In genomic region chr12:124004233-124004875, GRCh38 we compare ENCODE assay signal across 20 cellular contexts. TPM values are rescaled to one million over a fixed set of nuclear protein-coding genes. Genes with fewer than 3 reads are reported as not detected.
DNase-seq lines count a peak whose midpoint lies in the region; ATAC-seq and TF ChIP-seq lines count a peak whose summit lies in the region.
"Had no signal": no experiment of that assay in that cellular context is flagged by ENCODE, and none has a peak within 500 bp of the region (broad histone marks: within the 10 kb centered on the region; RNA-seq: fewer than 3 reads in every experiment).

No MANE protein-coding gene starts in this region.

- no peak overlapping the region for H2AFZ ChIP-seq in MM.1S (ENCODE audit: low read length)
- H2AFZ ChIP-seq: GM23338 had no signal

- CTCF ChIA-PET in HEK293 (lab: Yijun Ruan, JAX) = interaction anchor here (0.6 to 1.0 kb wide), 3 partner anchors 7 to 225 kb away, joined by 3 to 4 read pairs (median 3); no protein-coding TSS in a partner anchor

- H3K9me3 ChIP-seq in HEK293 (ENCODE audit: control insufficient read depth, insufficient read depth, low read depth, low read length) = no peaks in the 10 kb centered on the region
- no peaks in the 10 kb centered on the region for H3K9me3 ChIP-seq in WERI-Rb-1 (ENCODE audit: severe bottlenecking)
- H3K9me3 ChIP-seq in upper lobe of right lung = no peaks in the 10 kb centered on the region
- H3K9me3 ChIP-seq in MM.1S (replicated peaks; ENCODE audit: insufficient read depth, low read length) = no peaks in the 10 kb centered on the region

- H3K27ac ChIP-seq in HEK293 (ENCODE audit: extremely low read depth, low read depth, low read length) (no peak overlapping the region), WERI-Rb-1 (peak overlapping the region; percentile 65), upper lobe of right lung (peak overlapping the region; percentile 24), MM.1S (ENCODE audit: low read length) (no peak overlapping the region)
- H3K27ac ChIP-seq: C4-2B had no signal

- DNase-seq in WERI-Rb-1 (peak; percentile 63), fibroblast of villous mesenchyme (ENCODE audit: low read depth) (peak; percentile 38), upper lobe of right lung (no peak), cerebellar nuclear complex (lab: John Stamatoyannopoulos, UW) (no peak), MM.1S (no peak)
- DNase-seq: DMS79 treated with DMSO at 0.1 percent for 48 hours, HCEC 1CT, KBM-7, MV-4-11, NCI-H1694 treated with DMSO at 0.1 percent for 48 hours, NCI-H2107, NCI-H2227 treated with DMSO at 0.1 percent for 48 hours, NCI-H510A treated with DMSO at 0.1 percent for 48 hours, PC-3, RPMI8226, SIG-M5 had no signal

- H3K4me1 ChIP-seq in HEK293 (ENCODE audit: control insufficient read depth, insufficient read depth, low read length) = no peaks in the 10 kb centered on the region
- peaks cover 26% of the 10 kb centered on the region for H3K4me1 ChIP-seq in upper lobe of right lung
- H3K4me1 ChIP-seq in MM.1S (ENCODE audit: low read length) = peaks cover 16% of the 10 kb centered on the region

- H4K20me1 ChIP-seq in MM.1S (ENCODE audit: insufficient read depth, low read length) = no peaks in the 10 kb centered on the region

- POLR2A ChIA-PET in HEK293 (lab: Yijun Ruan, JAX) = interaction anchor here (0.6 kb wide), 1 partner anchor 41 kb away, joined by 3 read pairs; no protein-coding TSS in a partner anchor

- intact Hi-C loops in upper lobe of right lung (cut with DNase I) = no loop called here

- ATAC-seq in upper lobe of right lung = no peak
- ATAC-seq in HG03175 (IDR thresholded peaks at IDR 0.05; ENCODE audit: unreplicated experiment) = no peak
- ATAC-seq: GM23338, PC-3 had no signal

- no peaks in the 10 kb centered on the region for H3K9me2 ChIP-seq in MM.1S (replicated peaks; ENCODE audit: insufficient read depth, low read length)

- TF ChIP-seq CTCF in HEK293 (tag by site-specific recombination; IDR thresholded peaks at IDR 0.05) (no peak), WERI-Rb-1 (IDR thresholded peaks at IDR 0.05; ENCODE audit: low read depth, low read length) (no peak), fibroblast of villous mesenchyme (IDR thresholded peaks at IDR 0.05; ENCODE audit: insufficient read depth, low read depth, low read length) (no peak), upper lobe of right lung (IDR thresholded peaks at IDR 0.05) (no peak), MM.1S (IDR thresholded peaks at IDR 0.05; ENCODE audit: low read length) (no peak)

- H3K27me3 ChIP-seq in WERI-Rb-1 (ENCODE audit: insufficient read depth, low read depth, severe bottlenecking) = no peaks in the 10 kb centered on the region
- no peaks in the 10 kb centered on the region for H3K27me3 ChIP-seq in upper lobe of right lung
- H3K27me3 ChIP-seq in MM.1S (replicated peaks; ENCODE audit: insufficient read depth, low read length) = no peaks in the 10 kb centered on the region

- H3K36me3 ChIP-seq in HEK293 (ENCODE audit: control insufficient read depth in 2 of 2, insufficient read depth in 1 of 2, low read length in 2 of 2) (peaks cover 12 to 66% of the 10 kb centered on the region in 2 experiments; a peak in 2 of 3 replicates), WERI-Rb-1 (peaks cover 82% of the 10 kb centered on the region), upper lobe of right lung (peaks cover 20% of the 10 kb centered on the region), MM.1S (replicated peaks; ENCODE audit: insufficient read depth, low read length) (no peaks in the 10 kb centered on the region)

- H3K79me2 ChIP-seq in MM.1S (ENCODE audit: low read length) = peaks cover 19% of the 10 kb centered on the region

- H3K4me2 ChIP-seq in MM.1S (ENCODE audit: low read depth, low read length) = no peak overlapping the region
- H3K4me2 ChIP-seq: GM23338 had no signal

- H3F3A ChIP-seq in MM.1S (ENCODE audit: insufficient read depth, low read length) = peaks cover 11% of the 10 kb centered on the region

- H3K4me3 ChIP-seq in HEK293 (ENCODE audit: low read depth, low read length) (no peak overlapping the region), WERI-Rb-1 (ENCODE audit: low read depth, low read length) (no peak overlapping the region), fibroblast of villous mesenchyme (ENCODE audit: low read depth, low read length) (no peak overlapping the region), upper lobe of right lung (no peak overlapping the region), MM.1S (ENCODE audit: low read length) (no peak overlapping the region)
- H3K4me3 ChIP-seq: GM23338 had no signal

- no peak overlapping the region for H3K9ac ChIP-seq in MM.1S (ENCODE audit: low read length)

TF ChIP-seq in HEK293, 187 proteins besides CTCF, POLR2A, EP300 and RAD21:
- TF ChIP-seq ZNF610 (tag by site-specific recombination; IDR thresholded peaks at IDR 0.05; ENCODE audit: borderline replicate concordance) (peak; percentile 98), ZXDB (tag by site-specific recombination; IDR thresholded peaks at IDR 0.05) (no peak), ZNF121 (tag by site-specific recombination; IDR thresholded peaks at IDR 0.05) (no peak), ZNF292 (tag by site-specific recombination; IDR thresholded peaks at IDR 0.05; ENCODE audit: borderline replicate concordance, low read depth) (no peak)

RNA-seq across cellular contexts. Expression of gene ZNF664, which starts 31.3 kb away (rescaled TPM):
- total RNA-seq in fibroblast of villous mesenchyme (40.6 and 46.2 TPM in 2 replicates), upper lobe of right lung (92.3 TPM)

RNA-seq across cellular contexts. Expression of gene CCDC92, which starts 31.7 kb away (rescaled TPM):
- total RNA-seq in fibroblast of villous mesenchyme (8.2 and 10.0 TPM in 2 replicates), upper lobe of right lung (48.6 TPM)

Comparison
In these comparisons a context has a peak if more than half of its experiments do, and no peak if none do; other contexts are left out.
1. H3K27ac ChIP-seq: peak in WERI-Rb-1 (single experiment) and upper lobe of right lung (single experiment); none in HEK293 (single experiment) and MM.1S (single experiment).
2. DNase-seq: peak in WERI-Rb-1 (single experiment) and fibroblast of villous mesenchyme (single experiment); none in upper lobe of right lung (single experiment), cerebellar nuclear complex (0 of 2) and MM.1S (single experiment).